In the genomic region with DNA sequence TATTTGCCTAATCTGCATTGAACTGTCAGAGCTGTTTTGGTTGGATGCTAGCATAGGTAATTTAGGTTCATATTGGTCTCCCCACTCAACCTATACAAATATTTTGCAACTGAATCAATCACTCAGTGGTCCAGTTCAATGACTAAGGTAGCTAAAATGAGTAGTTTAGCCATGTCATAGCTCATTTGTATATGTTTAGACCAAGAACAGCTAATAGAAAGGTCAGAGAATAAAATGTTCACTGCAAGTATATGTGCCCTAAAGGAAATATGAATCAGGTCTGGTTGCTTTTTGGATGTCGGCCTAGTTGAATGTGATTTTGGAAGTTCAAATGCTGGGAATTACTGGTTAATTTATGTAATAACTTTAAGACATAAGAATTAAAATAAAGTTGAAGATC, we compare ENCODE assay signal across 21 cellular contexts.
"Had no signal": no experiment of that assay in that cellular context is flagged by ENCODE, and none has a peak within 500 bp of the region (broad histone marks: within the 10 kb centered on the region; RNA-seq: fewer than 3 reads in every experiment).

No MANE protein-coding gene starts in this region.

- H3K36me3 Mint-ChIP-seq: activated naive CD4-positive, alpha-beta T cell treated with anti-CD3 and anti-CD28 coated beads, Interleukin-2, amount 50 U/mL, for 24 hours; natural killer cell had no signal

- H3K4me3 ChIP-seq: left lung, lung, sigmoid colon, testis, vagina had no signal

- H3K9me3 Mint-ChIP-seq: activated naive CD4-positive, alpha-beta T cell treated with anti-CD3 and anti-CD28 coated beads, Interleukin-2, amount 50 U/mL, for 24 hours had no signal

- H3K4me1 Mint-ChIP-seq: activated naive CD4-positive, alpha-beta T cell treated with anti-CD3 and anti-CD28 coated beads, Interleukin-2, amount 50 U/mL, for 24 hours; natural killer cell had no signal

- ATAC-seq: left lung, natural killer cell had no signal

- H3K4me3 Mint-ChIP-seq: activated naive CD4-positive, alpha-beta T cell treated with anti-CD3 and anti-CD28 coated beads, Interleukin-2, amount 50 U/mL, for 24 hours; natural killer cell had no signal

- DNase-seq: activated CD4-positive, CD25-positive, alpha-beta regulatory T cell treated with anti-CD3 and anti-CD28 coated beads, Interleukin-2, amount 50 U/mL, for 72 hours; activated gamma-delta T cell treated with Interleukin-2 at 50 U/mL for 16 hours; activated T-cell treated with anti-CD3 and anti-CD28 coated beads, Interleukin-2, amount 50 U/mL, for 1 hour; anterior cingulate cortex; brain microvascular endothelial cell; caudate nucleus; effector memory CD4-positive, alpha-beta T cell; left lung; natural killer cell; retina; sigmoid colon; stimulated activated CD4-positive, alpha-beta T cell treated with anti-CD3 and anti-CD28 coated beads, Interleukin-2, amount 100 ng/mL, for 48 hours; stimulated activated CD8-positive, alpha-beta memory T cell treated with anti-CD3 and anti-CD28 coated beads, Interleukin-4, amount 100 ng/mL, for 48 hours; stimulated activated naive CD4-positive, alpha-beta T cell; testis; trophoblast cell; WERI-Rb-1 had no signal

- H3K27me3 Mint-ChIP-seq: activated naive CD4-positive, alpha-beta T cell treated with anti-CD3 and anti-CD28 coated beads, Interleukin-2, amount 50 U/mL, for 24 hours; progenitor cell of endocrine pancreas had no signal

- H3K27ac Mint-ChIP-seq: activated naive CD4-positive, alpha-beta T cell treated with anti-CD3 and anti-CD28 coated beads, Interleukin-2, amount 50 U/mL, for 24 hours; natural killer cell; progenitor cell of endocrine pancreas had no signal
